8 cellular contexts compared by ENCODE assay signal in the genomic region with DNA sequence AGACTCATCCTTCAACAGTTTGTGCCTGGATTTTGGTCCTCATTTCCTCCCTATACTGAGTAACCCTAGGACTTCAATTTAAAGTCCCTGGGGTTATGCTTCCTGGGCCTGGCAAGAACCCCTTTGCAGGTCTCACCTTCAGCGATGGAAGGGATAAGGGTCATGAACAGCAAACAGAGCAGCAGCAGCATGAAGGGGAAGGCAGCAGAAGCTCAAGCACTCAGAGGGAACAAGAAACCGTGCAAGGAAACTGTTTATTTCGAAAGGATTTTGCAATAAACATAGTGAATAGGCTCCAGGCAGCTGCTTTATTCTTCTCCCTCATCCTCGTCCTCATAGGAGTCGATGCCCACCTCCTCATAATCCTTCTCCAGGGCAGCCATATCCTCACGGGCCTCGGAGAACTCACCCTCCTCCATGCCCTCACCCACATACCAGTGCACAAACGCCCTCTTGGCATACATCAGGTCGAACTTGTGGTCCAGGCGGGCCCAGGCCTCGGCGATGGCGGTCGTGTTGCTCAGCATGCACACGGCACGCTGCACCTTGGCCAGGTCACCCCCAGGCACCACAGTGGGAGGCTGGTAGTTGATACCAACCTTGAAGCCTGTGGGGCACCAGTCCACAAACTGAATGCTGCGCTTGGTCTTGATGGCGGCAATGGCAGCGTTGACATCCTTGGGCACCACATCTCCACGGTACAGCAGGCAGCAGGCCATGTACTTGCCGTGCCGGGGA. TPM values are rescaled to one million over a fixed set of nuclear protein-coding genes. Genes with fewer than 3 reads are reported as not detected.
DNase-seq lines count a peak whose midpoint lies in the region; ATAC-seq, FAIRE-seq and TF ChIP-seq lines count a peak whose summit lies in the region.

No MANE protein-coding gene starts in this region.

- H3K27ac ChIP-seq in BLaER1 treated with 17β-estradiol and CSF1 and Interleukin-3, amounts not matched to agents 10 nM and 100 nM = peak overlapping the region; percentile 36 to 95 (median 85); a peak in 21 of 22 replicates

- peak overlapping the region in 2 of 3 experiments; percentile 59 to 68 for H3K4me3 Mint-ChIP-seq in nephron

- peaks cover 46% of the 10 kb centered on the region for H3K27me3 Mint-ChIP-seq in nephron (ENCODE audit: low read depth)

- H3K9me3 Mint-ChIP-seq in nephron = no peaks in the 10 kb centered on the region

- no peaks in the 10 kb centered on the region for H3K9me3 ChIP-seq in BLaER1 treated with 17β-estradiol and CSF1 and Interleukin-3, amounts not matched to agents 10 nM and 100 nM (replicated peaks in 1 of 11)

- DNase-seq in NB4 (ENCODE audit: low read depth) = peak; percentile 73
- no peak for DNase-seq in bronchial epithelial cell (ENCODE audit: low read depth)
- no peak for DNase-seq in NCI-H2081 (lab: John Stamatoyannopoulos, UW)
- no peak for DNase-seq in COLO668 (lab: John Stamatoyannopoulos, UW; ENCODE audit: unreplicated experiment)

- H3K27ac Mint-ChIP-seq in nephron = peak overlapping the region; percentile 98 to 99 (median 98)

- TF ChIP-seq POLR2A in NB4 (IDR thresholded peaks at IDR 0.05; ENCODE audit: extremely low read depth, insufficient read length) = no peak
- TF ChIP-seq POLR2A in GM18505 (IDR thresholded peaks at IDR 0.05; ENCODE audit: borderline replicate concordance, extremely low read depth, insufficient read depth, insufficient read length) = no peak

- H3K36me3 Mint-ChIP-seq in nephron (ENCODE audit: low read depth) = no peaks in the 10 kb centered on the region

- H4K20me1 ChIP-seq in BLaER1 treated with 17β-estradiol and CSF1 and Interleukin-3, amounts not matched to agents 10 nM and 100 nM = peaks cover 0 to 35% (median 0%) of the 10 kb centered on the region in 11 experiments; a peak in 3 of 22 replicates

- no peak for ATAC-seq in GM21423 (IDR thresholded peaks at IDR 0.05; ENCODE audit: unreplicated experiment)
- ATAC-seq in GM18505 (IDR thresholded peaks at IDR 0.05; ENCODE audit: unreplicated experiment) = no peak

- no peak for FAIRE-seq in bronchial epithelial cell (lab: Jason Lieb, UNC)

- peak overlapping the region; percentile 52 to 76 (median 70); a peak in 20 of 22 replicates for H3K9ac ChIP-seq in BLaER1 treated with 17β-estradiol and CSF1 and Interleukin-3, amounts not matched to agents 10 nM and 100 nM

- peaks cover 0 to 36% (median 14%) of the 10 kb centered on the region in 11 experiments; a peak in 9 of 22 replicates for H3K36me3 ChIP-seq in BLaER1 treated with 17β-estradiol and CSF1 and Interleukin-3, amounts not matched to agents 10 nM and 100 nM
- H3K36me3 ChIP-seq in bronchial epithelial cell (ENCODE audit: control insufficient read depth, insufficient read depth, low read length) = peaks cover 23% of the 10 kb centered on the region

- peak overlapping the region in 9 of 10 experiments; percentile 7 to 59 (median 38); a peak in 9 of 20 replicates for H3K4me3 ChIP-seq in BLaER1 treated with 17β-estradiol and CSF1 and Interleukin-3, amounts not matched to agents 10 nM and 100 nM
- H3K4me3 ChIP-seq in NB4 (ENCODE audit: low read depth, low read length) = peak overlapping the region; percentile 52
- H3K4me3 ChIP-seq in bronchial epithelial cell (ENCODE audit: low read depth, low read length) = peak overlapping the region; percentile 12

- peaks cover 80 to 98% (median 97%) of the 10 kb centered on the region in 10 experiments for H3K4me1 ChIP-seq in BLaER1 treated with 17β-estradiol and CSF1 and Interleukin-3, amounts not matched to agents 10 nM and 100 nM

- TF ChIP-seq CTCF in NB4 (IDR thresholded peaks at IDR 0.05; ENCODE audit: low read depth, low read length) (no peak), bronchial epithelial cell (IDR thresholded peaks at IDR 0.05; ENCODE audit: insufficient read depth, low read length, severe bottlenecking) (no peak), nephron (IDR thresholded peaks at IDR 0.05; ENCODE audit: unreplicated experiment in 3 of 3) (no peak)

- peaks cover 0 to 20% (median 14%) of the 10 kb centered on the region in 11 experiments; a peak in 10 of 22 replicates for H3K27me3 ChIP-seq in BLaER1 treated with 17β-estradiol and CSF1 and Interleukin-3, amounts not matched to agents 10 nM and 100 nM
- H3K27me3 ChIP-seq in bronchial epithelial cell (ENCODE audit: control insufficient read depth, insufficient read depth, low read length) = no peaks in the 10 kb centered on the region

- H3K4me1 Mint-ChIP-seq in nephron = peaks cover 49% of the 10 kb centered on the region

- peak overlapping the region; percentile 91 to 100 (median 99) for H3K4me2 ChIP-seq in BLaER1 treated with 17β-estradiol and CSF1 and Interleukin-3, amounts not matched to agents 10 nM and 100 nM

RNA-seq across cellular contexts. Expression of a gene that starts 2.8 kb away (rescaled TPM):
- total RNA-seq in bronchial epithelial cell = not detected in 2 replicates

RNA-seq across cellular contexts. Expression of a gene that starts 3.5 kb away (rescaled TPM):
- total RNA-seq in bronchial epithelial cell = 47.9 and 68.7 TPM in 2 replicates

RNA-seq across cellular contexts. Expression of a gene that starts 4.9 kb away (rescaled TPM):
- total RNA-seq in bronchial epithelial cell = 48.3 and 50.8 TPM in 2 replicates

RNA-seq across cellular contexts. Expression of a gene that starts 5.0 kb away (rescaled TPM):
- total RNA-seq in bronchial epithelial cell = 3.7 and 4.7 TPM in 2 replicates

RNA-seq across cellular contexts. Expression of a gene that starts 20.6 kb away (rescaled TPM):
- 46.3 and 48.9 TPM in 2 replicates for total RNA-seq in bronchial epithelial cell
